Comparison of ENCODE assay signal across 8 cellular contexts in genomic region chr2:86443601-86444000, GRCh38. TPM values are rescaled to one million over a fixed set of nuclear protein-coding genes. Genes with fewer than 3 reads are reported as not detected.
DNase-seq lines count a peak whose midpoint lies in the region; ATAC-seq and TF ChIP-seq lines count a peak whose summit lies in the region.
"Had no signal": no experiment of that assay in that cellular context is flagged by ENCODE, and none has a peak within 500 bp of the region (broad histone marks: within the 10 kb centered on the region; RNA-seq: fewer than 3 reads in every experiment).

No MANE protein-coding gene starts in this region.

- H3K9me3 ChIP-seq in HCT116 (ENCODE audit: control insufficient read depth in 1 of 2, insufficient read depth in 1 of 2, low read depth in 1 of 2, low read length in 2 of 2), result no peaks in the 10 kb centered on the region; a peak in 1 of 4 replicates
- H3K9me3 ChIP-seq in fibroblast of lung (ENCODE audit: control insufficient read depth, insufficient read depth, low read depth, low read length), result no peaks in the 10 kb centered on the region
- H3K9me3 ChIP-seq in gastrocnemius medialis, result peaks cover 0 to 15% (median 8%) of the 10 kb centered on the region in 3 donors

- H3K4me1 ChIP-seq in HCT116 (ENCODE audit: control insufficient read depth in 1 of 2, insufficient read depth in 2 of 2, low read length in 2 of 2) (peaks cover 9 to 21% of the 10 kb centered on the region in 2 experiments), fibroblast of lung (ENCODE audit: control insufficient read depth, extremely low read depth, insufficient read depth, low read length) (peaks cover 4% of the 10 kb centered on the region), gastrocnemius medialis (peaks cover 52 to 55% of the 10 kb centered on the region in 2 donors)

- BruUV-seq in HCT116 (replicated peaks; lab: Mats Ljungman, UMichigan), result no TSS peak

- H4K20me1 ChIP-seq in HCT116 (ENCODE audit: insufficient read depth) (no peaks in the 10 kb centered on the region; the same call in 1 of the 2 replicates), fibroblast of lung (ENCODE audit: control insufficient read depth, extremely low read depth, insufficient read depth, low read length) (peaks cover 2% of the 10 kb centered on the region)

- H3K27me3 Mint-ChIP-seq in activated B cell treated with CpG ODN at 0.5 μM for 24 hours, result no peaks in the 10 kb centered on the region

- H3K4me1 Mint-ChIP-seq in activated B cell treated with CpG ODN at 0.5 μM for 24 hours, result peaks cover 56% of the 10 kb centered on the region

- no peak for TF ChIP-seq POLR2A in HCT116 (IDR thresholded peaks at IDR 0.05; ENCODE audit: borderline replicate concordance, extremely low read depth, insufficient read depth, insufficient read length)
- TF ChIP-seq POLR2A in gastrocnemius medialis (IDR thresholded peaks at IDR 0.05), result no peak

- H3K27me3 ChIP-seq in HCT116 (ENCODE audit: insufficient read depth, low read length), result no peaks in the 10 kb centered on the region
- H3K27me3 ChIP-seq in fibroblast of lung (ENCODE audit: control insufficient read depth, insufficient read depth, low read length), result no peaks in the 10 kb centered on the region
- H3K27me3 ChIP-seq in gastrocnemius medialis, result no peaks in the 10 kb centered on the region

- CTCF ChIA-PET in HCT116 (lab: Charles Lee), result no interaction called here
- CTCF ChIA-PET in activated B cell treated with CpG ODN at 0.5 μM for 24 hours (lab: Charles Lee), result no interaction called here

- TF ChIP-seq CTCF in HCT116 (IDR thresholded peaks at IDR 0.05 in 2 of 3, conservative IDR thresholded peaks at IDR 0.05 in 1 of 3; ENCODE audit: borderline replicate concordance in 1 of 3, insufficient read depth in 1 of 3, low read depth in 2 of 3, low read length in 2 of 3) (no peak), activated B cell treated with CpG ODN at 0.5 μM for 24 hours (IDR thresholded peaks at IDR 0.05) (no peak), fibroblast of lung (conservative IDR thresholded peaks at IDR 0.05 in 1 of 2, IDR thresholded peaks at IDR 0.05 in 1 of 2; ENCODE audit: low read depth in 1 of 2, low read length in 2 of 2) (no peak), gastrocnemius medialis (IDR thresholded peaks at IDR 0.05 in 4 of 5, conservative IDR thresholded peaks at IDR 0.05 in 1 of 5) (no peak)

- DNase-seq in HCT116 (ENCODE audit: low read depth, low spot score) (no peak), activated B cell treated with CpG ODN at 0.5 μM for 24 hours (no peak), fibroblast of lung (ENCODE audit: low read depth in 2 of 2) (no peak), gastrocnemius medialis (no peak), T-helper 9 cell (no peak), DMS153 (lab: John Stamatoyannopoulos, UW) (no peak)
- no peak for DNase-seq in stimulated activated CD4-positive, alpha-beta T cell treated with anti-CD3 and anti-CD28 coated beads, Interleukin-4, amount 100 ng/mL, for 1 hour
- DNase-seq: NCI-H524 treated with DMSO at 0.1 percent for 48 hours had no signal

- RAD21 ChIA-PET in HCT116 (lab: Charles Lee; ENCODE audit: low non-redundant PET in 1 of 2, low total read pairs in 2 of 2, uncharacterized antibody in 2 of 2, unreplicated experiment in 2 of 2), result no interaction called here

- H3K36me3 Mint-ChIP-seq in activated B cell treated with CpG ODN at 0.5 μM for 24 hours (ENCODE audit: low read depth), result peaks cover 66% of the 10 kb centered on the region

- no peak overlapping the region for H3K27ac Mint-ChIP-seq in activated B cell treated with CpG ODN at 0.5 μM for 24 hours

- H3K4me3 Mint-ChIP-seq in activated B cell treated with CpG ODN at 0.5 μM for 24 hours, result peak overlapping the region; percentile 95

- TF ChIP-seq RAD21 in HCT116 (IDR thresholded peaks at IDR 0.05; ENCODE audit: low read depth), result no peak

- H3K9me2 ChIP-seq in HCT116 (ENCODE audit: insufficient read depth), result no peaks in the 10 kb centered on the region

- in situ Hi-C loops in gastrocnemius medialis (cut with MboI; ENCODE audit: low sequenced_read_pairs in 4 of 4), result loop anchor here in 1 of 4 donors (10.0 kb wide), 1 partner anchor 1611 kb away; the partner anchor contains the start of gene KRCC1

- H3K9me3 Mint-ChIP-seq in activated B cell treated with CpG ODN at 0.5 μM for 24 hours, result peaks cover 8% of the 10 kb centered on the region

- peak overlapping the region; percentile 83; the same call in 1 of the 2 replicates for H3K4me2 ChIP-seq in HCT116 (ENCODE audit: low read length)
- peak overlapping the region; percentile 78 for H3K4me2 ChIP-seq in fibroblast of lung (ENCODE audit: extremely low read depth, insufficient read depth, low read length)

- H3K27ac ChIP-seq in HCT116 (ENCODE audit: low read depth, low read length) (no peak overlapping the region), fibroblast of lung (ENCODE audit: insufficient read depth, low read length) (no peak overlapping the region), gastrocnemius medialis (peak overlapping the region; percentile 86 to 98 (median 91))

- intact Hi-C loops in HCT116 (cut with micrococcal nuclease), result loop anchor here (5.0 kb wide), 3 partner anchors 119 to 246 kb away; partner anchors contain the start of genes CHMP3, IMMT, MRPL35 and RNF103
- intact Hi-C loops in activated B cell treated with CpG ODN at 0.5 μM for 24 hours (cut with micrococcal nuclease), result loop anchor here (5.0 to 10.0 kb wide), 4 partner anchors 826 to 1611 kb away; partner anchors contain the start of genes ELMOD3, KRCC1, RETSAT and USP39
- intact Hi-C loops in gastrocnemius medialis (cut with DNase I; ENCODE audit: low total_unique reads), result loop anchor here (10.0 kb wide), 1 partner anchor 219 kb away; no protein-coding TSS in a partner anchor

- H2AFZ ChIP-seq in HCT116 (ENCODE audit: low read depth, low read length, poor library complexity, severe bottlenecking) (no peak overlapping the region), fibroblast of lung (ENCODE audit: low read length) (no peak overlapping the region)

- H3K4me3 ChIP-seq in HCT116 (replicated peaks in 1 of 2; ENCODE audit: low read depth in 1 of 2, low read length in 2 of 2) (no peak overlapping the region), fibroblast of lung (replicated peaks in 1 of 4; ENCODE audit: control extremely low read depth in 1 of 4, insufficient read depth in 1 of 4, low read depth in 3 of 4, low read length in 4 of 4) (peak overlapping the region in 2 of 4 experiments; percentile 75 to 93), gastrocnemius medialis (peak overlapping the region in 2 of 4 donors; percentile 74 to 81)

- ATAC-seq in HCT116, result no peak
- no peak for ATAC-seq in activated B cell treated with CpG ODN at 0.5 μM for 24 hours (ENCODE audit: low read depth)
- ATAC-seq in gastrocnemius medialis, result no peak

- H3K9ac ChIP-seq in HCT116 (ENCODE audit: low read length) (no peak overlapping the region), fibroblast of lung (ENCODE audit: insufficient read depth, low read length) (no peak overlapping the region)

- H3K79me2 ChIP-seq in HCT116 (ENCODE audit: insufficient read depth, low read length) (peaks cover 65% of the 10 kb centered on the region), fibroblast of lung (ENCODE audit: control insufficient read depth, insufficient read depth, low read length) (peaks cover 48% of the 10 kb centered on the region)

- POLR2A ChIA-PET in HCT116 (lab: Charles Lee), result no interaction called here
- POLR2A ChIA-PET in activated B cell treated with CpG ODN at 0.5 μM for 24 hours (lab: Charles Lee), result interaction anchor here (3.3 kb wide), 1 partner anchor 248 kb away, joined by 38 read pairs; the partner anchor contains the start of gene IMMT

- H3K36me3 ChIP-seq in HCT116 (ENCODE audit: control insufficient read depth in 1 of 2, insufficient read depth in 2 of 2, low read length in 2 of 2), result peaks cover 0 to 2% of the 10 kb centered on the region in 2 experiments; a peak in 1 of 4 replicates
- H3K36me3 ChIP-seq in fibroblast of lung (ENCODE audit: control insufficient read depth, insufficient read depth, low read length), result no peaks in the 10 kb centered on the region
- peaks cover 0 to 10% of the 10 kb centered on the region in 2 donors for H3K36me3 ChIP-seq in gastrocnemius medialis

TF ChIP-seq in HCT116, 20 proteins besides CTCF, POLR2A, EP300 and RAD21:
- TF ChIP-seq SIN3A (IDR thresholded peaks at IDR 0.05; ENCODE audit: low read depth) (no peak), POLR2AphosphoS5 (IDR thresholded peaks at IDR 0.05; ENCODE audit: low read depth, low read length) (no peak)
TF ChIP-seq in HCT116: peak in this region for 0.

RNA-seq across cellular contexts. Expression of gene KDM3A, which starts 2.4 kb away (rescaled TPM):
- total RNA-seq in HCT116 (2021; ENCODE audit: unreplicated experiment) (52.6 TPM), activated B cell treated with CpG ODN at 0.5 μM for 24 hours (46.0 and 47.6 TPM in 2 replicates), fibroblast of lung (20.5 and 23.1 TPM in 2 replicates), gastrocnemius medialis (10 to 100 TPM; 20.7 to 36.8 (median 26.1) TPM)
- 36.1 and 39.1 TPM in 2 replicates for polyA plus RNA-seq in HCT116 (2012)
- 12.1 and 26.0 TPM in 2 replicates for polyA plus RNA-seq in fibroblast of lung
- polyA plus RNA-seq in fibroblast of lung (2012), result 7.2 and 11.5 TPM in 2 replicates
- 10.2 and 20.4 TPM in 2 replicates for polyA minus RNA-seq in fibroblast of lung (ENCODE audit: low replicate concordance)

Comparison
In these comparisons a context has a peak if more than half of its experiments do, and no peak if none do; other contexts are left out.
1. H3K27ac ChIP-seq: peak in gastrocnemius medialis (4 of 4); none in HCT116 (single experiment) and fibroblast of lung (single experiment).